Comparison of ENCODE assay signal across 9 cellular contexts in genomic region chr10:62054408-62054807, GRCh38.
DNase-seq lines count a peak whose midpoint lies in the region; ATAC-seq and TF ChIP-seq lines count a peak whose summit lies in the region.
"Had no signal": no experiment of that assay in that cellular context is flagged by ENCODE, and none has a peak within 500 bp of the region (broad histone marks: within the 10 kb centered on the region; RNA-seq: fewer than 3 reads in every experiment).

No MANE protein-coding gene starts in this region.

- H3K4me1 Mint-ChIP-seq in endodermal cell = peaks cover 25% of the 10 kb centered on the region

- H3K4me3 Mint-ChIP-seq in endodermal cell = no peak overlapping the region

- no peaks in the 10 kb centered on the region for H3K27me3 ChIP-seq in endodermal cell (ENCODE audit: control insufficient read depth, insufficient read depth, low read length, poor library complexity, severe bottlenecking)
- no peaks in the 10 kb centered on the region for H3K27me3 ChIP-seq in subcutaneous abdominal adipose tissue (ENCODE audit: control insufficient read depth in 5 of 5, insufficient read depth in 4 of 5, low read length in 5 of 5)

- H3K9me3 ChIP-seq in endodermal cell (ENCODE audit: control insufficient read depth, low read length) (no peaks in the 10 kb centered on the region), subcutaneous abdominal adipose tissue (ENCODE audit: control insufficient read depth in 5 of 5, low read length in 5 of 5) (no peaks in the 10 kb centered on the region)

- peaks cover 7% of the 10 kb centered on the region for H3K36me3 Mint-ChIP-seq in endodermal cell (ENCODE audit: low read depth)

- H3K9me3 Mint-ChIP-seq in endodermal cell = no peaks in the 10 kb centered on the region

- H3K4me3 ChIP-seq in endodermal cell (ENCODE audit: low read length) (no peak overlapping the region), subcutaneous abdominal adipose tissue (ENCODE audit: low read depth in 1 of 5, low read length in 5 of 5) (peak overlapping the region in 4 of 5 donors; percentile 25 to 87 (median 39))

- no peaks in the 10 kb centered on the region for H3K27me3 Mint-ChIP-seq in endodermal cell (ENCODE audit: insufficient read depth)

- no peaks in the 10 kb centered on the region for H3K36me3 ChIP-seq in endodermal cell (ENCODE audit: control insufficient read depth, insufficient read depth, low read length)
- H3K36me3 ChIP-seq in subcutaneous abdominal adipose tissue (ENCODE audit: control insufficient read depth in 5 of 5, insufficient read depth in 5 of 5, low read length in 5 of 5) = peaks cover 14 to 45% (median 28%) of the 10 kb centered on the region in 5 donors

- peak; percentile 18 to 25 for ATAC-seq in activated CD4-positive, CD25-positive, alpha-beta regulatory T cell treated with anti-CD3 and anti-CD28 coated beads, Interleukin-2, amount 50 U/mL, for 24 hours
- ATAC-seq in HG03139 (IDR thresholded peaks at IDR 0.05; ENCODE audit: unreplicated experiment) (peak; percentile 44), HG03469 (IDR thresholded peaks at IDR 0.05; ENCODE audit: unreplicated experiment) (no peak)

- TF ChIP-seq CTCF in endodermal cell (conservative IDR thresholded peaks at IDR 0.05) = no peak

- H3K27ac Mint-ChIP-seq in endodermal cell = peak overlapping the region; percentile 56

- H3K27ac ChIP-seq in endodermal cell (ENCODE audit: low read depth, low read length) = no peak overlapping the region
- H3K27ac ChIP-seq in subcutaneous abdominal adipose tissue (ENCODE audit: low read depth, low read length) = peak overlapping the region; percentile 98

- no peak for DNase-seq in activated CD4-positive, CD25-positive, alpha-beta regulatory T cell treated with anti-CD3 and anti-CD28 coated beads, Interleukin-2, amount 50 U/mL, for 72 hours
- DNase-seq in endodermal cell (no peak), NCI-H1694 treated with DMSO at 0.1 percent for 48 hours (lab: John Stamatoyannopoulos, UW) (no peak), ecto neural progenitor cell (ENCODE audit: low spot score) (no peak)
- DNase-seq: SIG-M5 had no signal

- H3K9ac ChIP-seq in endodermal cell (ENCODE audit: extremely low read depth, low read length, poor library complexity, severe bottlenecking) = no peak overlapping the region
- peak overlapping the region in 4 of 5 donors; percentile 12 to 72 (median 38) for H3K9ac ChIP-seq in subcutaneous abdominal adipose tissue (ENCODE audit: low read length in 5 of 5)

- H3K4me1 ChIP-seq in endodermal cell (ENCODE audit: control insufficient read depth, insufficient read depth, low read length) = peaks cover 12% of the 10 kb centered on the region
- H3K4me1 ChIP-seq in subcutaneous abdominal adipose tissue (ENCODE audit: control insufficient read depth in 5 of 5, insufficient read depth in 5 of 5, low read length in 5 of 5) = peaks cover 13 to 87% (median 75%) of the 10 kb centered on the region in 5 donors
